Comparison of ENCODE assay signal across 18 cellular contexts in the genomic region with DNA sequence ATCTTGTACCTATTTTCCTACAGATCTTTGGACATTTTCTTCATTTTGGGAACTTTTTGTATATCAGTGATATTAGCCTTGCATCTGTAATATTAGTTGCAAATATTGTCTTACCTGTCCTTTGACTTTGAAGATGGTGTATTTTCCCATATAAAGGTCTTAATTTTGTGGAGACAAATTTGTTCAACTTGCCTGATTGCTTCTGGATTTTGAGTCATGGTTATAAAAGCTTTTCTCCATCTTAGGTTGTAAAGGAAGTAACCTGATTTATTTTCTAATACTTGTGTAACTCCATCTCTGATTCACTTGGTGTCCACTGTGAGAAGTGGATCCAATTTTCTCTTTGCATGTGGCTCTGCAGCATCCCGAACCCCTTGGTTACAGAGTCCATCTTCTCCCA.
"Had no signal": no experiment of that assay in that cellular context is flagged by ENCODE, and none has a peak within 500 bp of the region (broad histone marks: within the 10 kb centered on the region; RNA-seq: fewer than 3 reads in every experiment).

No MANE protein-coding gene starts in this region.

- ATAC-seq: activated CD4-positive, CD25-positive, alpha-beta regulatory T cell treated with anti-CD3 and anti-CD28 coated beads, Interleukin-2, amount 50 U/mL, for 24 hours; activated T-helper 17 cell treated with anti-CD3 and anti-CD28 coated beads, Interleukin-2, amount 50 U/mL, for 72 hours; natural killer cell had no signal

- H2AFZ ChIP-seq: hepatocyte had no signal

- DNase-seq: activated naive CD4-positive, alpha-beta T cell treated with Interleukin-2 at 50 U/mL for 16 hours; kidney; mesendoderm; natural killer cell; stimulated activated CD4-positive, alpha-beta T cell treated with anti-CD3 and anti-CD28 coated beads, Interleukin-15, amount 100 ng/mL, for 24 hours; stimulated activated CD4-positive, alpha-beta T cell treated with anti-CD3 and anti-CD28 coated beads, Interleukin-4, amount 100 ng/mL, for 24 hours; stimulated activated naive CD4-positive, alpha-beta T cell; transverse colon had no signal

- H3K27me3 ChIP-seq: cardiac muscle cell, dorsolateral prefrontal cortex, hepatocyte, right atrium auricular region, transverse colon had no signal

- H3K36me3 ChIP-seq: cardiac muscle cell, neutrophil, right atrium auricular region, transverse colon had no signal

- H3K27ac Mint-ChIP-seq: activated T-helper 17 cell treated with anti-CD3 and anti-CD28 coated beads, Interleukin-2, amount 50 U/mL, for 72 hours; endodermal cell; natural killer cell; T-helper 2 cell treated with Interferon-gamma antibody and Interleukin-4, amounts not matched to agents 5 μg/mL and 100 μg/mL, for 36 hours had no signal

- H3K36me3 Mint-ChIP-seq: natural killer cell had no signal

- H3K4me2 ChIP-seq: hepatocyte had no signal

- H3K9me3 Mint-ChIP-seq: activated T-helper 17 cell treated with anti-CD3 and anti-CD28 coated beads, Interleukin-2, amount 50 U/mL, for 72 hours; endodermal cell; T-helper 2 cell treated with Interferon-gamma antibody and Interleukin-4, amounts not matched to agents 5 μg/mL and 100 μg/mL, for 36 hours had no signal

- H3K4me1 Mint-ChIP-seq: activated T-helper 17 cell treated with anti-CD3 and anti-CD28 coated beads, Interleukin-2, amount 50 U/mL, for 72 hours; endodermal cell; natural killer cell had no signal

- H3K27ac ChIP-seq: cardiac muscle cell, hepatocyte, neutrophil, skin epidermis had no signal

- H3K9me3 ChIP-seq: neutrophil, right atrium auricular region, transverse colon had no signal

- H3K4me3 Mint-ChIP-seq: activated T-helper 17 cell treated with anti-CD3 and anti-CD28 coated beads, Interleukin-2, amount 50 U/mL, for 72 hours; endodermal cell; natural killer cell; T-helper 2 cell treated with Interferon-gamma antibody and Interleukin-4, amounts not matched to agents 5 μg/mL and 100 μg/mL, for 36 hours had no signal

- FAIRE-seq: kidney had no signal

- H3K79me2 ChIP-seq: hepatocyte had no signal

- H3K4me3 ChIP-seq: cardiac muscle cell, dorsolateral prefrontal cortex, hepatocyte, right atrium auricular region, skin epidermis, transverse colon had no signal
